ENCODE assay signal across 10 cellular contexts in the genomic region with DNA sequence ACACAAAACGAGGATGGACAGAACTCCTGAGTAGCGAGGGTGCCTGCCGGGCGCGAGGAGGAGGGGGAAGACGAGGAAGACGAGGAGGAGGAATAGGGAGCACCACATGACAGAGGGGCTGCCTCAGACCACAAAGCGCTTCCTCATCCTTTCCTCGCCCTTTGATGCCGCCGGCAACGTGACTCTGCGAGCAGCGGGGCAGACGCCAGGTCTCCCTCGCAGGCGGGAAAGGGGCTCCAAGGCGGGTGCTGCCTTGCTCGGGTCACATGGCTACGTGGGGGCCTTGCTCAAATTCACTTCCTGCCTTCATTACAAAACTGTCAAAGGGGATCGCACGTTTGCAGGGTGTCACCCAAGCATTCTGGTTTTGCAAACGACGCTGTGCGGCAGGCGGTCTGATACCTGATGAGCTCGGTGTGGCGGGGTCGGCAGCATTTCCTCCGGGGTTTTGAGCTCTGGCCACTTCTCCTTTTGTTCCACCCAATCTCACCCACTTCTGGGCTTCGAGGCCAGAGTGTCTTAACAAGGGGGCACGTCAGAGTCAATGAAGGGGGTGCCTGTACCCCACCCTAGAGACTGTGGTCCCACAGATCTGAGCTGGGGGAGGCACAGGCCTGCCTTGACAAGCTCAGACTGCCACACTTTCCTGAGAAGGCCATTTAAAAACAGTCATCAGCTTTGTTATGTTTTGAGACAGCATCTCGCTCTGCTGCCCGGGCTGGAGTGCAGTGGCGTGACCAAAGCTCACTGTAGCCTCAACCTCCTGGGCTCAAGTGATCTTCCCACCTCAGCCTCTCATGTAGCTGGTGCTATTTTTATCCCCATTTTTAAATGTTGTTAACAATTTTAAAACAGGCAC. TPM values are rescaled to one million over a fixed set of nuclear protein-coding genes. Genes with fewer than 3 reads are reported as not detected.
DNase-seq lines count a peak whose midpoint lies in the region; ATAC-seq and TF ChIP-seq lines count a peak whose summit lies in the region.
"Had no signal": no experiment of that assay in that cellular context is flagged by ENCODE, and none has a peak within 500 bp of the region (broad histone marks: within the 10 kb centered on the region; RNA-seq: fewer than 3 reads in every experiment).

No MANE protein-coding gene starts in this region.

- no peak overlapping the region for H3K27ac ChIP-seq in GM23248

- peak overlapping the region; percentile 57 for H3K4me3 Mint-ChIP-seq in activated CD8-positive, alpha-beta T cell treated with anti-CD3 and anti-CD28 coated beads for 36 hours
- H3K4me3 Mint-ChIP-seq in natural killer cell (peak overlapping the region; percentile 78), MCF 10A (ENCODE audit: unreplicated experiment) (no peak overlapping the region), HFFc6 (no peak overlapping the region)

- H2AFZ ChIP-seq in GM23248: no peak overlapping the region

- H3K4me1 Mint-ChIP-seq in activated CD8-positive, alpha-beta T cell treated with anti-CD3 and anti-CD28 coated beads for 36 hours (ENCODE audit: low read depth): peaks cover 59% of the 10 kb centered on the region
- H3K4me1 Mint-ChIP-seq in natural killer cell (peaks cover 63 to 70% of the 10 kb centered on the region in 2 donors), MCF 10A (ENCODE audit: insufficient read depth, unreplicated experiment) (peaks cover 4% of the 10 kb centered on the region), HFFc6 (ENCODE audit: low read depth) (peaks cover 14% of the 10 kb centered on the region)

- H3K4me3 ChIP-seq in GM23248: no peak overlapping the region

- H3K36me3 Mint-ChIP-seq in activated CD8-positive, alpha-beta T cell treated with anti-CD3 and anti-CD28 coated beads for 36 hours (ENCODE audit: low read depth): peaks cover 69% of the 10 kb centered on the region
- H3K36me3 Mint-ChIP-seq in natural killer cell: no peaks in the 10 kb centered on the region
- peaks cover 75% of the 10 kb centered on the region for H3K36me3 Mint-ChIP-seq in MCF 10A (ENCODE audit: insufficient read depth, unreplicated experiment)
- peaks cover 43% of the 10 kb centered on the region for H3K36me3 Mint-ChIP-seq in HFFc6 (ENCODE audit: low read depth)

- in situ Hi-C loops in GM23248 (cut with MboI): no loop called here

- no peak overlapping the region for H3K4me2 ChIP-seq in GM23248 (ENCODE audit: unreplicated experiment)

- peak overlapping the region; percentile 94 for H3K27ac Mint-ChIP-seq in activated CD8-positive, alpha-beta T cell treated with anti-CD3 and anti-CD28 coated beads for 36 hours
- H3K27ac Mint-ChIP-seq in natural killer cell (peak overlapping the region; percentile 97 to 99), MCF 10A (ENCODE audit: low read depth, unreplicated experiment) (no peak overlapping the region), HFFc6 (no peak overlapping the region)

- H3K4me1 ChIP-seq in GM23248 (ENCODE audit: insufficient read depth): no peaks in the 10 kb centered on the region

- CTCF ChIA-PET in activated CD8-positive, alpha-beta T cell treated with anti-CD3 and anti-CD28 coated beads for 36 hours (lab: Charles Lee): interaction anchor here (1.9 kb wide), 1 partner anchor 31 kb away, joined by 9 read pairs; no protein-coding TSS in a partner anchor
- CTCF ChIA-PET in MCF 10A (lab: Yijun Ruan, JAX): interaction anchor here (1.6 kb wide), 1 partner anchor 93 kb away, joined by 6 read pairs; no protein-coding TSS in a partner anchor

- H3K9ac ChIP-seq in GM23248: no peak overlapping the region

- peaks cover 2% of the 10 kb centered on the region for H3K9me3 Mint-ChIP-seq in activated CD8-positive, alpha-beta T cell treated with anti-CD3 and anti-CD28 coated beads for 36 hours
- no peaks in the 10 kb centered on the region for H3K9me3 Mint-ChIP-seq in natural killer cell
- H3K9me3 Mint-ChIP-seq in MCF 10A (ENCODE audit: unreplicated experiment): no peaks in the 10 kb centered on the region
- no peaks in the 10 kb centered on the region for H3K9me3 Mint-ChIP-seq in HFFc6

- no peak for TF ChIP-seq CTCF in activated CD8-positive, alpha-beta T cell treated with anti-CD3 and anti-CD28 coated beads for 36 hours (IDR thresholded peaks at IDR 0.05)
- TF ChIP-seq CTCF in natural killer cell (IDR thresholded peaks at IDR 0.05) (no peak), MCF 10A (IDR thresholded peaks at IDR 0.05; ENCODE audit: unreplicated experiment) (no peak), HFFc6 (IDR thresholded peaks at IDR 0.05) (no peak)

- POLR2A ChIA-PET in activated CD8-positive, alpha-beta T cell treated with anti-CD3 and anti-CD28 coated beads for 36 hours (lab: Charles Lee): interaction anchor here (0.6 to 1.6 kb wide), 4 partner anchors 10 to 80 kb away, joined by 3 to 5 read pairs (median 4); no protein-coding TSS in a partner anchor
- POLR2A ChIA-PET in MCF 10A (lab: Yijun Ruan, JAX): no interaction called here

- WGBS in GM23248 (ENCODE audit: low coverage in 1 of 2, low lambda C conversion rate in 2 of 2, missing lambda C conversion rate in 2 of 2), 2 experiments: 95% methylated on average over 33 to 35 of the region's 35 CpGs

- no peaks in the 10 kb centered on the region for H3K9me3 ChIP-seq in GM23248 (ENCODE audit: low read depth)

- H3K36me3 ChIP-seq in GM23248 (ENCODE audit: low read depth): peaks cover 6% of the 10 kb centered on the region; the same call in 1 of the 2 replicates

- no peaks in the 10 kb centered on the region for H3K27me3 ChIP-seq in GM23248 (replicated peaks; ENCODE audit: insufficient read depth)

- no peaks in the 10 kb centered on the region for H4K20me1 ChIP-seq in GM23248 (ENCODE audit: insufficient read depth)

- H3K79me2 ChIP-seq in GM23248 (ENCODE audit: insufficient read depth): 0 out of 2 replicates have a peak, but pooled peaks cover 6% of the 10 kb centered on the region

- H3K9me2 ChIP-seq in GM23248 (ENCODE audit: insufficient read depth): no peaks in the 10 kb centered on the region

- H3F3A ChIP-seq in GM23248 (ENCODE audit: insufficient read depth): no peaks in the 10 kb centered on the region

- H3K27me3 Mint-ChIP-seq in activated CD8-positive, alpha-beta T cell treated with anti-CD3 and anti-CD28 coated beads for 36 hours: no peaks in the 10 kb centered on the region
- no peaks in the 10 kb centered on the region for H3K27me3 Mint-ChIP-seq in natural killer cell (ENCODE audit: low read depth in 2 of 2)
- no peaks in the 10 kb centered on the region for H3K27me3 Mint-ChIP-seq in MCF 10A (ENCODE audit: insufficient read depth, unreplicated experiment)
- peaks cover 6% of the 10 kb centered on the region; the same call in 1 of the 2 replicates for H3K27me3 Mint-ChIP-seq in HFFc6 (ENCODE audit: insufficient read depth)

- BruUV-seq in MCF 10A (replicated peaks; lab: Mats Ljungman, UMichigan): no TSS peak

- ATAC-seq in GM18511 (IDR thresholded peaks at IDR 0.05; ENCODE audit: unreplicated experiment): peak; percentile 84
- peak; percentile 56 for ATAC-seq in HG03342 (IDR thresholded peaks at IDR 0.05; ENCODE audit: unreplicated experiment)
- ATAC-seq in activated CD8-positive, alpha-beta T cell treated with anti-CD3 and anti-CD28 coated beads for 36 hours: peak; percentile 61
- ATAC-seq in natural killer cell: peak; percentile 52 to 79 (median 69)
- ATAC-seq: right cardiac atrium had no signal

- intact Hi-C loops in activated CD8-positive, alpha-beta T cell treated with anti-CD3 and anti-CD28 coated beads for 36 hours (cut with micrococcal nuclease): no loop called here
- intact Hi-C loops in natural killer cell (cut with micrococcal nuclease) (loop anchor here (1.0 to 2.0 kb wide), 3 partner anchors 20 to 296 kb away; no protein-coding TSS in a partner anchor), MCF 10A (cut with micrococcal nuclease) (no loop called here)

- DNase-seq in activated CD8-positive, alpha-beta T cell treated with anti-CD3 and anti-CD28 coated beads for 36 hours: peak; percentile 88
- DNase-seq in natural killer cell (peak; percentile 83), MCF 10A (ENCODE audit: unreplicated experiment) (no peak), HFFc6 (no peak), NCI-H774 (lab: John Stamatoyannopoulos, UW) (no peak), GM23248 (no peak)

RNA-seq across cellular contexts. Expression of a gene that starts 14.9 kb away (rescaled TPM):
- 100 to 1,000 TPM; 141 to 145 TPM for total RNA-seq in activated CD8-positive, alpha-beta T cell treated with anti-CD3 and anti-CD28 coated beads for 36 hours
- 100 to 1,000 TPM; 137 to 154 (median 152) TPM for total RNA-seq in natural killer cell
- 171 and 230 TPM in 2 replicates for total RNA-seq in MCF 10A (2022)
- 100 to 1,000 TPM; 175 to 209 (median 187) TPM for total RNA-seq in HFFc6 (2021; fragmentation: NEBNext Ultra II Directional; extraction: Animal tissue kit (Norgen Biotek cat#: 25700))
- 162 and 212 TPM in 2 replicates for total RNA-seq in GM23248 (2014; rRNA removed; shearing (Covaris generic))
- polyA plus RNA-seq in GM23248 (2016; fragmentation: Nextera tagmentation; extraction: Ambion mirVana): 32.3 and 47.0 TPM in 2 replicates

RNA-seq across cellular contexts. Expression of a gene that starts 42.3 kb away (rescaled TPM):
- 10 to 100 TPM; 46.6 TPM for total RNA-seq in activated CD8-positive, alpha-beta T cell treated with anti-CD3 and anti-CD28 coated beads for 36 hours
- total RNA-seq in natural killer cell (10 to 100 TPM; 81.6 to 97.7 (median 82.9) TPM), MCF 10A (2022) (32.7 and 35.1 TPM in 2 replicates)
- total RNA-seq in HFFc6 (2021; fragmentation: NEBNext Ultra II Directional; extraction: Animal tissue kit (Norgen Biotek cat#: 25700)): 10 to 100 TPM; 40.8 to 47.6 (median 43.6) TPM
- total RNA-seq in GM23248 (2014; rRNA removed; shearing (Covaris generic)): 33.6 and 41.3 TPM in 2 replicates
- polyA plus RNA-seq in GM23248 (2016; fragmentation: Nextera tagmentation; extraction: Ambion mirVana): 17.8 and 20.6 TPM in 2 replicates

RNA-seq across cellular contexts. Expression of a gene that starts 44.4 kb away (rescaled TPM):
- total RNA-seq in activated CD8-positive, alpha-beta T cell treated with anti-CD3 and anti-CD28 coated beads for 36 hours: not detected
- under 1 TPM in 2 of 3 donors, not detected in 1; 0.43 to 0.70 TPM for total RNA-seq in natural killer cell
- not detected in 2 replicates for total RNA-seq in MCF 10A (2022)
- total RNA-seq in HFFc6 (2021; fragmentation: NEBNext Ultra II Directional; extraction: Animal tissue kit (Norgen Biotek cat#: 25700)): not detected
- total RNA-seq in GM23248 (2014; rRNA removed; shearing (Covaris generic)): not detected in 2 replicates
- polyA plus RNA-seq in GM23248 (2016; fragmentation: Nextera tagmentation; extraction: Ambion mirVana): not detected in 2 replicates
- total RNA-seq: bronchial epithelial cell, right cardiac atrium had no signal
- polyA plus RNA-seq: right cardiac atrium had no signal

Comparison
In these comparisons a context has a peak if more than half of its experiments do, and no peak if none do; other contexts are left out.
1. DNase-seq: peak in activated CD8-positive, alpha-beta T cell treated with anti-CD3 and anti-CD28 coated beads for 36 hours (single experiment) and natural killer cell (single experiment); none in MCF 10A (single experiment), HFFc6 (single experiment), NCI-H774 (single experiment) and GM23248 (single experiment).
2. H3K27ac Mint-ChIP-seq: peak in activated CD8-positive, alpha-beta T cell treated with anti-CD3 and anti-CD28 coated beads for 36 hours (single experiment) and natural killer cell (2 of 2); none in MCF 10A (single experiment) and HFFc6 (single experiment).
3. H3K4me3 Mint-ChIP-seq: peak in activated CD8-positive, alpha-beta T cell treated with anti-CD3 and anti-CD28 coated beads for 36 hours (single experiment) and natural killer cell (single experiment); none in MCF 10A (single experiment) and HFFc6 (single experiment).
4. Peak in every context shown above with its lines, with median percentiles within 50 percentile points of each other: ATAC-seq.